16 cellular contexts compared by ENCODE assay signal in genomic region chr9:89411759-89412158, GRCh38.
DNase-seq lines count a peak whose midpoint lies in the region; ATAC-seq and TF ChIP-seq lines count a peak whose summit lies in the region.
"Had no signal": no experiment of that assay in that cellular context is flagged by ENCODE, and none has a peak within 500 bp of the region (broad histone marks: within the 10 kb centered on the region; RNA-seq: fewer than 3 reads in every experiment).

No MANE protein-coding gene starts in this region.

- H3K27ac Mint-ChIP-seq in activated CD4-positive, alpha-beta T cell treated with anti-CD3 and anti-CD28 coated beads, Interleukin-2, amount 10 ng/mL, durations not matched to agents 24 days and 14 days = peak overlapping the region; percentile 96
- H3K27ac Mint-ChIP-seq in WTC11 (peak overlapping the region; percentile 5; the same call in 1 of the 2 replicates), progenitor cell of endocrine pancreas (peak overlapping the region; percentile 62)
- peak overlapping the region; percentile 65 for H3K27ac Mint-ChIP-seq in dendritic cell treated with granulocyte-macrophage colony-stimulating factor and Interleukin-4, amounts not matched to agents 40 ng/mL and 50 ng/mL, for 4 days

- H3K36me3 Mint-ChIP-seq in activated CD4-positive, alpha-beta T cell treated with anti-CD3 and anti-CD28 coated beads, Interleukin-2, amount 10 ng/mL, durations not matched to agents 24 days and 14 days (ENCODE audit: low read depth) = peaks cover 77% of the 10 kb centered on the region
- H3K36me3 Mint-ChIP-seq in WTC11 (peaks cover 13% of the 10 kb centered on the region), progenitor cell of endocrine pancreas (ENCODE audit: insufficient read depth) (peaks cover 15% of the 10 kb centered on the region)
- H3K36me3 Mint-ChIP-seq in dendritic cell treated with granulocyte-macrophage colony-stimulating factor and Interleukin-4, amounts not matched to agents 40 ng/mL and 50 ng/mL, for 4 days (ENCODE audit: low read depth) = peaks cover 13% of the 10 kb centered on the region

- intact Hi-C loops in activated CD4-positive, alpha-beta T cell treated with anti-CD3 and anti-CD28 coated beads, Interleukin-2, amount 10 ng/mL, durations not matched to agents 24 days and 14 days (cut with micrococcal nuclease) = loop anchor here (5.0 kb wide), 1 partner anchor 69 kb away; no protein-coding TSS in a partner anchor
- intact Hi-C loops in dendritic cell treated with granulocyte-macrophage colony-stimulating factor and Interleukin-4, amounts not matched to agents 40 ng/mL and 50 ng/mL, for 4 days (cut with micrococcal nuclease) = no loop called here
- intact Hi-C loops in uterus (cut with DNase I; ENCODE audit: low total_unique reads) = no loop called here

- no peak overlapping the region for H3K27ac ChIP-seq in uterus
- H3K27ac ChIP-seq: left lung, vagina, VCaP had no signal

- POLR2A ChIA-PET in WTC11 (lab: Charles Lee) = interaction anchor here (1.6 kb wide), 1 partner anchor 139 kb away, joined by 4 read pairs; no protein-coding TSS in a partner anchor

- no peak for TF ChIP-seq CTCF in WTC11 (IDR thresholded peaks at IDR 0.05)
- no peak for TF ChIP-seq CTCF in progenitor cell of endocrine pancreas (IDR thresholded peaks at IDR 0.05; ENCODE audit: unreplicated experiment)
- no peak for TF ChIP-seq CTCF in uterus (IDR thresholded peaks at IDR 0.05)

- no peaks in the 10 kb centered on the region for H3K27me3 ChIP-seq in uterus
- H3K27me3 ChIP-seq: left lung, stomach, vagina had no signal

- H3K36me3 ChIP-seq in uterus = no peaks in the 10 kb centered on the region

- H3K9me3 ChIP-seq in uterus = no peaks in the 10 kb centered on the region
- H3K9me3 ChIP-seq: vagina had no signal

- H3K27me3 Mint-ChIP-seq in activated CD4-positive, alpha-beta T cell treated with anti-CD3 and anti-CD28 coated beads, Interleukin-2, amount 10 ng/mL, durations not matched to agents 24 days and 14 days = no peaks in the 10 kb centered on the region
- H3K27me3 Mint-ChIP-seq in WTC11 (ENCODE audit: low read depth) (no peaks in the 10 kb centered on the region; the same call in 1 of the 2 replicates), progenitor cell of endocrine pancreas (no peaks in the 10 kb centered on the region)
- no peaks in the 10 kb centered on the region for H3K27me3 Mint-ChIP-seq in dendritic cell treated with granulocyte-macrophage colony-stimulating factor and Interleukin-4, amounts not matched to agents 40 ng/mL and 50 ng/mL, for 4 days

- no peak overlapping the region for H3K4me3 ChIP-seq in uterus
- H3K4me3 ChIP-seq: left lung, stomach, vagina had no signal

- peaks cover 5% of the 10 kb centered on the region for H3K9me3 Mint-ChIP-seq in activated CD4-positive, alpha-beta T cell treated with anti-CD3 and anti-CD28 coated beads, Interleukin-2, amount 10 ng/mL, durations not matched to agents 24 days and 14 days
- peaks cover 13% of the 10 kb centered on the region for H3K9me3 Mint-ChIP-seq in WTC11
- H3K9me3 Mint-ChIP-seq in dendritic cell treated with granulocyte-macrophage colony-stimulating factor and Interleukin-4, amounts not matched to agents 40 ng/mL and 50 ng/mL, for 4 days = peaks cover 8% of the 10 kb centered on the region
- H3K9me3 Mint-ChIP-seq in progenitor cell of endocrine pancreas (ENCODE audit: low read depth) = peaks cover 4% of the 10 kb centered on the region

- no peak for ATAC-seq in WTC11
- ATAC-seq: left lung had no signal

- no peaks in the 10 kb centered on the region for H3K4me1 ChIP-seq in uterus
- H3K4me1 ChIP-seq: vagina had no signal

- H3K4me3 Mint-ChIP-seq in activated CD4-positive, alpha-beta T cell treated with anti-CD3 and anti-CD28 coated beads, Interleukin-2, amount 10 ng/mL, durations not matched to agents 24 days and 14 days = peak overlapping the region; percentile 76
- H3K4me3 Mint-ChIP-seq in WTC11 (peak overlapping the region; percentile 8; the same call in 1 of the 2 replicates), progenitor cell of endocrine pancreas (ENCODE audit: low read depth) (no peak overlapping the region)
- no peak overlapping the region for H3K4me3 Mint-ChIP-seq in dendritic cell treated with granulocyte-macrophage colony-stimulating factor and Interleukin-4, amounts not matched to agents 40 ng/mL and 50 ng/mL, for 4 days
- H3K4me3 Mint-ChIP-seq: CD14-positive monocyte had no signal

- DNase-seq in activated CD4-positive, alpha-beta T cell treated with anti-CD3 and anti-CD28 coated beads, Interleukin-2, amount 10 ng/mL, durations not matched to agents 24 days and 14 days = no peak
- no peak for DNase-seq in activated CD4-positive, alpha-beta T cell treated with anti-CD3 and anti-CD28 coated beads, Interleukin-2, amount 50 U/mL, for 48 hours
- DNase-seq in WTC11 (ENCODE audit: low spot score) (no peak), progenitor cell of endocrine pancreas (ENCODE audit: low spot score, unreplicated experiment) (no peak), NCI-H1092 (lab: John Stamatoyannopoulos, UW) (no peak), uterus (no peak), SW480 (ENCODE audit: low spot score) (no peak)
- DNase-seq: amygdala; left lung; NCI-H82; stimulated activated CD4-positive, alpha-beta T cell treated with anti-CD3 and anti-CD28 coated beads, Interleukin-12 subunit alpha, Interleukin-12 subunit beta, amount 100 ng/mL, for 4 hours; stomach had no signal

- no peak for TF ChIP-seq POLR2A in uterus (IDR thresholded peaks at IDR 0.05)

- peaks cover 82% of the 10 kb centered on the region for H3K4me1 Mint-ChIP-seq in activated CD4-positive, alpha-beta T cell treated with anti-CD3 and anti-CD28 coated beads, Interleukin-2, amount 10 ng/mL, durations not matched to agents 24 days and 14 days
- H3K4me1 Mint-ChIP-seq in WTC11 (peaks cover 49% of the 10 kb centered on the region), progenitor cell of endocrine pancreas (ENCODE audit: low read depth) (peaks cover 6% of the 10 kb centered on the region)
- H3K4me1 Mint-ChIP-seq in dendritic cell treated with granulocyte-macrophage colony-stimulating factor and Interleukin-4, amounts not matched to agents 40 ng/mL and 50 ng/mL, for 4 days (ENCODE audit: low read depth) = peaks cover 59% of the 10 kb centered on the region

- CTCF ChIA-PET in WTC11 (lab: Charles Lee) = interaction anchor here (3.9 kb wide), 1 partner anchor 137 kb away, joined by 27 read pairs; no protein-coding TSS in a partner anchor

TF ChIP-seq in WTC11, 78 proteins besides CTCF, POLR2A, EP300 and RAD21:
- TF ChIP-seq NFE2L1 (CRISPR knock-in tag; IDR thresholded peaks at IDR 0.05) (no peak), ZNF219 (CRISPR knock-in tag; IDR thresholded peaks at IDR 0.05; ENCODE audit: borderline replicate concordance) (no peak), EMX1 (CRISPR knock-in tag; IDR thresholded peaks at IDR 0.05) (no peak)
TF ChIP-seq in WTC11: peak in this region for 0.

Comparison
In these comparisons a context has a peak if more than half of its experiments do, and no peak if none do; other contexts are left out.
1. H3K27ac Mint-ChIP-seq: peak in every context shown above with its lines; median percentile 96 in activated CD4-positive, alpha-beta T cell treated with anti-CD3 and anti-CD28 coated beads, Interleukin-2, amount 10 ng/mL, durations not matched to agents 24 days and 14 days; 65 in dendritic cell treated with granulocyte-macrophage colony-stimulating factor and Interleukin-4, amounts not matched to agents 40 ng/mL and 50 ng/mL, for 4 days; 62 in progenitor cell of endocrine pancreas; 5 in WTC11.
2. H3K4me3 Mint-ChIP-seq: peak in activated CD4-positive, alpha-beta T cell treated with anti-CD3 and anti-CD28 coated beads, Interleukin-2, amount 10 ng/mL, durations not matched to agents 24 days and 14 days (single experiment) and WTC11 (single experiment); none in dendritic cell treated with granulocyte-macrophage colony-stimulating factor and Interleukin-4, amounts not matched to agents 40 ng/mL and 50 ng/mL, for 4 days (single experiment) and progenitor cell of endocrine pancreas (single experiment).